12 cellular contexts compared by ENCODE assay signal in genomic region chr16:29663829-29664132, GRCh38. TPM values are rescaled to one million over a fixed set of nuclear protein-coding genes. Genes with fewer than 3 reads are reported as not detected.
DNase-seq lines count a peak whose midpoint lies in the region; TF ChIP-seq lines count a peak whose summit lies in the region.
"Had no signal": no experiment of that assay in that cellular context is flagged by ENCODE, and none has a peak within 500 bp of the region (broad histone marks: within the 10 kb centered on the region; RNA-seq: fewer than 3 reads in every experiment).

No MANE protein-coding gene starts in this region.

- POLR2A ChIA-PET in OCI-LY7 (lab: Charles Lee) = interaction anchor here (0.6 kb wide), 1 partner anchor 88 kb away, joined by 3 read pairs; no protein-coding TSS in a partner anchor

- no peaks in the 10 kb centered on the region for H3K9me3 Mint-ChIP-seq in dendritic cell treated with granulocyte-macrophage colony-stimulating factor and Interleukin-4, amounts not matched to agents 40 ng/mL and 50 ng/mL, for 4 days

- peaks cover 78% of the 10 kb centered on the region for H3K4me1 Mint-ChIP-seq in dendritic cell treated with granulocyte-macrophage colony-stimulating factor and Interleukin-4, amounts not matched to agents 40 ng/mL and 50 ng/mL, for 4 days (ENCODE audit: low read depth)

- H3K36me3 ChIP-seq in OCI-LY7 (ENCODE audit: insufficient read depth, low read length) = peaks cover 16% of the 10 kb centered on the region; the same call in 1 of the 2 replicates
- H3K36me3 ChIP-seq: heart right ventricle, MG63 had no signal

- H3K27ac Mint-ChIP-seq in dendritic cell treated with granulocyte-macrophage colony-stimulating factor and Interleukin-4, amounts not matched to agents 40 ng/mL and 50 ng/mL, for 4 days = peak overlapping the region; percentile 92

- H3K4me3 Mint-ChIP-seq in dendritic cell treated with granulocyte-macrophage colony-stimulating factor and Interleukin-4, amounts not matched to agents 40 ng/mL and 50 ng/mL, for 4 days = peak overlapping the region; percentile 89

- H3K9me2 ChIP-seq in OCI-LY7 (ENCODE audit: insufficient read depth, low read length) = no peaks in the 10 kb centered on the region

- peak overlapping the region; percentile 70 for H3K4me3 ChIP-seq in GM12865 (ENCODE audit: low read depth, low read length)
- H3K4me3 ChIP-seq in OCI-LY7 (ENCODE audit: low read depth, low read length, poor library complexity, severe bottlenecking) = peak overlapping the region; percentile 78
- H3K4me3 ChIP-seq: GM23248, MG63, smooth muscle cell had no signal

- H2AFZ ChIP-seq in OCI-LY7 (ENCODE audit: low read length) = no peak overlapping the region
- H2AFZ ChIP-seq: GM23248 had no signal

- peak overlapping the region; percentile 81 for H3K27ac ChIP-seq in OCI-LY7 (ENCODE audit: low read depth, low read length, poor library complexity, severe bottlenecking)
- H3K27ac ChIP-seq: GM23248 had no signal

- intact Hi-C loops in OCI-LY7 (cut with micrococcal nuclease; ENCODE audit: unreplicated experiment) = loop anchor here (5.0 to 10.0 kb wide), 2 partner anchors 36 to 59 kb away; no protein-coding TSS in a partner anchor
- intact Hi-C loops in dendritic cell treated with granulocyte-macrophage colony-stimulating factor and Interleukin-4, amounts not matched to agents 40 ng/mL and 50 ng/mL, for 4 days (cut with micrococcal nuclease) = no loop called here

- TF ChIP-seq CTCF in GM12865 (IDR thresholded peaks at IDR 0.05; ENCODE audit: insufficient read depth, low read depth, low read length, missing control alignments) = no peak
- no peak for TF ChIP-seq CTCF in OCI-LY7 (conservative IDR thresholded peaks at IDR 0.05; ENCODE audit: low read length)

- peaks cover 39% of the 10 kb centered on the region for H3K4me1 ChIP-seq in OCI-LY7 (ENCODE audit: insufficient read depth, low read length, poor library complexity, severe bottlenecking)

- H3K27me3 Mint-ChIP-seq in dendritic cell treated with granulocyte-macrophage colony-stimulating factor and Interleukin-4, amounts not matched to agents 40 ng/mL and 50 ng/mL, for 4 days = no peaks in the 10 kb centered on the region

- DNase-seq in GM12865 (ENCODE audit: low read depth) = no peak
- no peak for DNase-seq in OCI-LY7 (ENCODE audit: low spot score)
- DNase-seq in stimulated activated CD4-positive, alpha-beta T cell treated with anti-CD3 and anti-CD28 coated beads, Interleukin-4, amount 100 ng/mL, for 24 hours = peak; percentile 31
- no peak for DNase-seq in cerebellar nuclear complex (lab: John Stamatoyannopoulos, UW)
- no peak for DNase-seq in NK-92 (lab: John Stamatoyannopoulos, UW; ENCODE audit: unreplicated experiment)
- no peak for DNase-seq in DMS53 (lab: John Stamatoyannopoulos, UW)
- DNase-seq: dermis blood vessel endothelial cell, GM23248, heart right ventricle, MG63 had no signal

- H4K20me1 ChIP-seq in OCI-LY7 (ENCODE audit: insufficient read depth, low read length) = no peaks in the 10 kb centered on the region

- CTCF ChIA-PET in OCI-LY7 (lab: Charles Lee; ENCODE audit: unreplicated experiment) = interaction anchor here (0.5 kb wide), 1 partner anchor 50 kb away, joined by 4 read pairs; no protein-coding TSS in a partner anchor

- no peaks in the 10 kb centered on the region for H3K9me3 ChIP-seq in OCI-LY7 (ENCODE audit: low read length)
- H3K9me3 ChIP-seq: heart right ventricle, MG63 had no signal

- H3K4me2 ChIP-seq in OCI-LY7 (ENCODE audit: low read length) = peak overlapping the region; percentile 99
- H3K4me2 ChIP-seq: smooth muscle cell had no signal

- TSS peak; percentile 67 for BruUV-seq in OCI-LY7 (replicated peaks; lab: Mats Ljungman, UMichigan)

- H3K79me2 ChIP-seq in OCI-LY7 (ENCODE audit: insufficient read depth, low read depth, low read length) = peaks cover 63% of the 10 kb centered on the region

- peaks cover 57% of the 10 kb centered on the region for H3K36me3 Mint-ChIP-seq in dendritic cell treated with granulocyte-macrophage colony-stimulating factor and Interleukin-4, amounts not matched to agents 40 ng/mL and 50 ng/mL, for 4 days (ENCODE audit: low read depth)

RNA-seq across cellular contexts. Expression of gene SPN, which starts 0.7 kb away (rescaled TPM):
- total RNA-seq in OCI-LY7 (2014; rRNA removed; shearing (Covaris generic)) = 43.6 and 59.4 TPM in 2 replicates
- 87.6 and 90.5 TPM in 2 replicates for total RNA-seq in OCI-LY7 (2022)
- total RNA-seq: dermis blood vessel endothelial cell, GM23248, smooth muscle cell had no signal

RNA-seq across cellular contexts. Expression of gene QPRT, which starts 15.2 kb away (rescaled TPM):
- 9.4 and 10.6 TPM in 2 replicates for total RNA-seq in OCI-LY7 (2014; rRNA removed; shearing (Covaris generic))
- total RNA-seq in OCI-LY7 (2022) = 12.6 and 15.8 TPM in 2 replicates
